10 cellular contexts compared by ENCODE assay signal in genomic region chr7:36084485-36085091, GRCh38.
A peak's percentile ranks its signal among the peaks of the same experiment; 100 is the strongest.
DNase-seq lines count a peak whose midpoint lies in the region; ATAC-seq and TF ChIP-seq lines count a peak whose summit lies in the region.
"Had no signal": no experiment of that assay in that cellular context is flagged by ENCODE, and none has a peak within 500 bp of the region (broad histone marks: within the 10 kb centered on the region; RNA-seq: fewer than 3 reads in every experiment).

No MANE protein-coding gene starts in this region.

- H3K4me3 ChIP-seq in AG04450 (ENCODE audit: low read depth, low read length) (no peak overlapping the region), left lung (no peak overlapping the region)
- H3K4me3 ChIP-seq: SJCRH30 had no signal

- TF ChIP-seq CTCF in AG04450 (IDR thresholded peaks at IDR 0.05; ENCODE audit: low read depth, low read length) (peak; percentile 50), left lung (IDR thresholded peaks at IDR 0.05) (no peak)

- H3K27me3 ChIP-seq in AG04450 (ENCODE audit: control insufficient read depth, insufficient read depth, low read length) (peaks cover 23% of the 10 kb centered on the region), left lung (no peaks in the 10 kb centered on the region)

- H3K27ac Mint-ChIP-seq in activated naive CD4-positive, alpha-beta T cell treated with anti-CD3 and anti-CD28 coated beads, Interleukin-2, amount 50 U/mL, for 72 hours: no peak overlapping the region

- DNase-seq in AG04450 (ENCODE audit: low read depth, low spot score): no peak
- peak; percentile 42 for DNase-seq in NCI-H1092 (lab: John Stamatoyannopoulos, UW)
- peak; percentile 75 to 92 for DNase-seq in T47D (ENCODE audit: low read depth in 1 of 2, low spot score in 1 of 2)
- peak in 1 of 2 donors; percentile 55 for DNase-seq in left lung
- no peak for DNase-seq in activated naive CD4-positive, alpha-beta T cell treated with anti-CD3 and anti-CD28 coated beads, Interleukin-2, amount 50 U/mL, for 72 hours (ENCODE audit: low spot score in 2 of 2)
- no peak for DNase-seq in amniotic stem cell (lab: John Stamatoyannopoulos, UW)
- DNase-seq in NCI-H1694 treated with DMSO at 0.1 percent for 48 hours (lab: John Stamatoyannopoulos, UW): no peak
- DNase-seq in activated CD8-positive, alpha-beta memory T cell treated with anti-CD3 and anti-CD28 coated beads for 24 hours: no peak
- DNase-seq: stimulated activated naive CD8-positive, alpha-beta T cell treated with anti-CD3 and anti-CD28 coated beads, Interleukin-15, Interleukin-2, amounts not matched to agents 100 U/mL and 50 U/mL, for 24 hours had no signal

- in situ Hi-C loops in T47D (cut with HindIII; ENCODE audit: low pct_unique_long_range_greater_than_20kb, low sequenced_read_pairs): no loop called here

- peaks cover 6 to 8% of the 10 kb centered on the region in 2 donors for H3K9me3 Mint-ChIP-seq in activated naive CD4-positive, alpha-beta T cell treated with anti-CD3 and anti-CD28 coated beads, Interleukin-2, amount 50 U/mL, for 72 hours

- peak; percentile 91 for ATAC-seq in left lung
- ATAC-seq in activated naive CD4-positive, alpha-beta T cell treated with anti-CD3 and anti-CD28 coated beads, Interleukin-2, amount 50 U/mL, for 72 hours: no peak
- ATAC-seq: stimulated activated naive CD8-positive, alpha-beta T cell treated with anti-CD3 and anti-CD28 coated beads, Interleukin-15, Interleukin-2, amounts not matched to agents 100 U/mL and 50 U/mL, for 24 hours had no signal

- H3K36me3 ChIP-seq in left lung: no peaks in the 10 kb centered on the region
- H3K36me3 ChIP-seq: SJCRH30 had no signal

- H3K27ac ChIP-seq in AG04450 (ENCODE audit: low read depth, low read length) (no peak overlapping the region), left lung (no peak overlapping the region)
- H3K27ac ChIP-seq: SJCRH30 had no signal

- POLR2A ChIA-PET in AG04450 (lab: Yijun Ruan, JAX): no interaction called here

- H3K9me3 ChIP-seq in AG04450 (ENCODE audit: control insufficient read depth, insufficient read depth, low read length) (peaks cover 5% of the 10 kb centered on the region), left lung (peaks cover 0 to 4% of the 10 kb centered on the region in 2 donors)
- H3K9me3 ChIP-seq: SJCRH30 had no signal

- H3K36me3 Mint-ChIP-seq in activated naive CD4-positive, alpha-beta T cell treated with anti-CD3 and anti-CD28 coated beads, Interleukin-2, amount 50 U/mL, for 72 hours: peaks cover 7 to 9% of the 10 kb centered on the region in 2 donors

- intact Hi-C loops in left lung (cut with DNase I): no loop called here

- H3K4me1 ChIP-seq in left lung: no peaks in the 10 kb centered on the region
- H3K4me1 ChIP-seq: SJCRH30 had no signal

- CTCF ChIA-PET in AG04450 (lab: Charles Lee): no interaction called here

Comparison
In these comparisons a context has a peak if more than half of its experiments do, and no peak if none do; other contexts are left out.
1. DNase-seq: peak in NCI-H1092 (single experiment) and T47D (2 of 2); none in AG04450 (single experiment), activated naive CD4-positive, alpha-beta T cell treated with anti-CD3 and anti-CD28 coated beads, Interleukin-2, amount 50 U/mL, for 72 hours (0 of 2), amniotic stem cell (single experiment), NCI-H1694 treated with DMSO at 0.1 percent for 48 hours (single experiment) and activated CD8-positive, alpha-beta memory T cell treated with anti-CD3 and anti-CD28 coated beads for 24 hours (single experiment).